ENCODE assay signal across 2 cellular contexts in genomic region chr5:51466214-51466613, GRCh38.
TF ChIP-seq lines count a peak whose summit lies in the region.

No MANE protein-coding gene starts in this region.

TF ChIP-seq in SK-N-SH, 30 proteins besides CTCF, POLR2A, EP300 and RAD21 (continued from another document):
- TF ChIP-seq, protein P1, sequence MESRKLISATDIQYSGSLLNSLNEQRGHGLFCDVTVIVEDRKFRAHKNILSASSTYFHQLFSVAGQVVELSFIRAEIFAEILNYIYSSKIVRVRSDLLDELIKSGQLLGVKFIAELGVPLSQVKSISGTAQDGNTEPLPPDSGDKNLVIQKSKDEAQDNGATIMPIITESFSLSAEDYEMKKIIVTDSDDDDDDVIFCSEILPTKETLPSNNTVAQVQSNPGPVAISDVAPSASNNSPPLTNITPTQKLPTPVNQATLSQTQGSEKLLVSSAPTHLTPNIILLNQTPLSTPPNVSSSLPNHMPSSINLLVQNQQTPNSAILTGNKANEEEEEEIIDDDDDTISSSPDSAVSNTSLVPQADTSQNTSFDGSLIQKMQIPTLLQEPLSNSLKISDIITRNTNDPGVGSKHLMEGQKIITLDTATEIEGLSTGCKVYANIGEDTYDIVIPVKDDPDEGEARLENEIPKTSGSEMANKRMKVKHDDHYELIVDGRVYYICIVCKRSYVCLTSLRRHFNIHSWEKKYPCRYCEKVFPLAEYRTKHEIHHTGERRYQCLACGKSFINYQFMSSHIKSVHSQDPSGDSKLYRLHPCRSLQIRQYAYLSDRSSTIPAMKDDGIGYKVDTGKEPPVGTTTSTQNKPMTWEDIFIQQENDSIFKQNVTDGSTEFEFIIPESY (IDR thresholded peaks at IDR 0.05; ENCODE audit: borderline replicate concordance, low read depth): no peak
- TF ChIP-seq SIN3A (IDR thresholded peaks at IDR 0.05; ENCODE audit: borderline replicate concordance, low read depth, low read length): no peak
- TF ChIP-seq FOXM1 (IDR thresholded peaks at IDR 0.05; ENCODE audit: low read depth): no peak
- TF ChIP-seq REST (IDR thresholded peaks at IDR 0.05; ENCODE audit: low read depth, low read length): no peak
- TF ChIP-seq TAF1 (IDR thresholded peaks at IDR 0.05; ENCODE audit: borderline replicate concordance, low read depth, low read length): no peak
- TF ChIP-seq EZH2phosphoT487 (IDR thresholded peaks at IDR 0.05; ENCODE audit: borderline replicate concordance, low read depth): no peak
- TF ChIP-seq NRF1 (IDR thresholded peaks at IDR 0.05; ENCODE audit: low read depth, low read length): no peak
- no peak for TF ChIP-seq YY1 (IDR thresholded peaks at IDR 0.05; ENCODE audit: low read depth)
- no peak for TF ChIP-seq MXI1 (IDR thresholded peaks at IDR 0.05; ENCODE audit: low read depth, low read length)
- TF ChIP-seq JUND (IDR thresholded peaks at IDR 0.05): no peak
- TF ChIP-seq POLR2AphosphoS5 (IDR thresholded peaks at IDR 0.05; ENCODE audit: low read depth, low read length): no peak
- TF ChIP-seq, protein P2, sequence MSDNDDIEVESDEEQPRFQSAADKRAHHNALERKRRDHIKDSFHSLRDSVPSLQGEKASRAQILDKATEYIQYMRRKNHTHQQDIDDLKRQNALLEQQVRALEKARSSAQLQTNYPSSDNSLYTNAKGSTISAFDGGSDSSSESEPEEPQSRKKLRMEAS (IDR thresholded peaks at IDR 0.05; ENCODE audit: low read depth): no peak
- no peak for TF ChIP-seq IRF3 (IDR thresholded peaks at IDR 0.05; ENCODE audit: low read depth, low read length)
- no peak for TF ChIP-seq RCOR1 (IDR thresholded peaks at IDR 0.05; ENCODE audit: low read length)
- TF ChIP-seq NFIC (IDR thresholded peaks at IDR 0.05; ENCODE audit: borderline replicate concordance): no peak
- TF ChIP-seq SMC3 (IDR thresholded peaks at IDR 0.05; ENCODE audit: low read depth, low read length): no peak
- TF ChIP-seq CHD2 (IDR thresholded peaks at IDR 0.05; ENCODE audit: low read length, partially characterized antibody): no peak
- TF ChIP-seq GABPA (IDR thresholded peaks at IDR 0.05; ENCODE audit: low read depth): no peak

TF ChIP-seq in SK-N-SH treated with all-trans-retinoic acid at 6 μM for 48 hours, 23 proteins besides CTCF, POLR2A, EP300 and RAD21 (continued from another document):
- TF ChIP-seq, protein P3, sequence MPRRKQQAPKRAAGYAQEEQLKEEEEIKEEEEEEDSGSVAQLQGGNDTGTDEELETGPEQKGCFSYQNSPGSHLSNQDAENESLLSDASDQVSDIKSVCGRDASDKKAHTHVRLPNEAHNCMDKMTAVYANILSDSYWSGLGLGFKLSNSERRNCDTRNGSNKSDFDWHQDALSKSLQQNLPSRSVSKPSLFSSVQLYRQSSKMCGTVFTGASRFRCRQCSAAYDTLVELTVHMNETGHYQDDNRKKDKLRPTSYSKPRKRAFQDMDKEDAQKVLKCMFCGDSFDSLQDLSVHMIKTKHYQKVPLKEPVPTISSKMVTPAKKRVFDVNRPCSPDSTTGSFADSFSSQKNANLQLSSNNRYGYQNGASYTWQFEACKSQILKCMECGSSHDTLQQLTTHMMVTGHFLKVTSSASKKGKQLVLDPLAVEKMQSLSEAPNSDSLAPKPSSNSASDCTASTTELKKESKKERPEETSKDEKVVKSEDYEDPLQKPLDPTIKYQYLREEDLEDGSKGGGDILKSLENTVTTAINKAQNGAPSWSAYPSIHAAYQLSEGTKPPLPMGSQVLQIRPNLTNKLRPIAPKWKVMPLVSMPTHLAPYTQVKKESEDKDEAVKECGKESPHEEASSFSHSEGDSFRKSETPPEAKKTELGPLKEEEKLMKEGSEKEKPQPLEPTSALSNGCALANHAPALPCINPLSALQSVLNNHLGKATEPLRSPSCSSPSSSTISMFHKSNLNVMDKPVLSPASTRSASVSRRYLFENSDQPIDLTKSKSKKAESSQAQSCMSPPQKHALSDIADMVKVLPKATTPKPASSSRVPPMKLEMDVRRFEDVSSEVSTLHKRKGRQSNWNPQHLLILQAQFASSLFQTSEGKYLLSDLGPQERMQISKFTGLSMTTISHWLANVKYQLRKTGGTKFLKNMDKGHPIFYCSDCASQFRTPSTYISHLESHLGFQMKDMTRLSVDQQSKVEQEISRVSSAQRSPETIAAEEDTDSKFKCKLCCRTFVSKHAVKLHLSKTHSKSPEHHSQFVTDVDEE (CRISPR knock-in tag; IDR thresholded peaks at IDR 0.05): no peak
- TF ChIP-seq SNAI2 (CRISPR knock-in tag; IDR thresholded peaks at IDR 0.05) (no peak), ZC3H10 (CRISPR knock-in tag; IDR thresholded peaks at IDR 0.05) (no peak), BACH2 (CRISPR knock-in tag; IDR thresholded peaks at IDR 0.05; ENCODE audit: borderline replicate concordance) (no peak), TOX (CRISPR knock-in tag; IDR thresholded peaks at IDR 0.05; ENCODE audit: borderline replicate concordance) (no peak), CSRNP3 (CRISPR knock-in tag; IDR thresholded peaks at IDR 0.05) (no peak)
